1 cellular context compared by ENCODE assay signal in the genomic region with DNA sequence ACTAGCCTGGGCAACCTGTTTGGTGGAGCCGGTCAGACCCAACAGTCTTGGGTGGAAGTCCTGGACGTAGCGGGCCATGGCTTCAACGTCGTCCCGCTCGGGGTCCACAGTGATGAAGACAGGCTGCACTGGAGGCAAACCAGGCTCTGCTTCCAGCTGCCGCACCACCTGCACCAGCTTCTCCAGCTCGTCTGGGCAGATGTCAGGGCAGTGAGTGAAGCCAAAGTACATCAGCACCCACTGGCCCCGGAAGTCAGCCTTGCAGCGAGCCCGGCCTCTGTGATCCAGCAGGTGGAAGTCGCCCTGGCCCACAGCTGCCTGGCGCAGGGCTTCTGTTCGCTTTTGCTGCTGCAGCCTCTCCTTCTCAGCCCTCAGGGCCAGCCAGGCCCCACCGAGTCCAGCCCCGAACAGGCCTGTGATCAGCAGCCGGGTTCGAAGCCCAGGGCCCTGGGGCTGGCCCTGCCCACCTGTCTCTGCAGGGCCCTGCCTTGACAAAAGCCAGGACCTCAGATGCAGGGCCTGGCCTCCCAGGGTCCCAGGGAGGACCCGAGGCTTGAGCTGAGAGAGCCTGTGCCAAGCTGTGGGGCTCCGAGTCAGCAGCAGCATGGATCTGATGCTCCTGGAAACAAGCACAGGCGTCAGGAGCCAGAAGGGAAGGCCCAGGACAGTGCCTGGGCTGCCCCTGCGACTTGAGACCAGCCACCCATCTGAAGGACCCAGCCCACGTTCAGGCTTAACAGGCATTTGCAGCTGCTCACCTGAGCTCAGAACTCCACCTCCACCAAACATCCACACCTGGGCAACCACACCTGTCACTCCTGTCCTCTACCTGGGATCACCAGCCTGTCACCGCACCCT.
TF ChIP-seq lines count a peak whose summit lies in the region.

No MANE protein-coding gene starts in this region.

TF ChIP-seq in GM12878, 131 proteins besides CTCF, POLR2A, EP300 and RAD21:
- TF ChIP-seq SMAD5 (IDR thresholded peaks at IDR 0.05; ENCODE audit: low read depth) (peak; percentile 49; the same call in 1 of the 2 replicates), POLR2AphosphoS5 (IDR thresholded peaks at IDR 0.05; ENCODE audit: low read length) (peak; percentile 17), BCL3 (IDR thresholded peaks at IDR 0.05; ENCODE audit: borderline replicate concordance, insufficient read depth, low read depth, low read length, poor library complexity, severe bottlenecking) (no peak)
